ENCODE assay signal across 13 cellular contexts in the genomic region with DNA sequence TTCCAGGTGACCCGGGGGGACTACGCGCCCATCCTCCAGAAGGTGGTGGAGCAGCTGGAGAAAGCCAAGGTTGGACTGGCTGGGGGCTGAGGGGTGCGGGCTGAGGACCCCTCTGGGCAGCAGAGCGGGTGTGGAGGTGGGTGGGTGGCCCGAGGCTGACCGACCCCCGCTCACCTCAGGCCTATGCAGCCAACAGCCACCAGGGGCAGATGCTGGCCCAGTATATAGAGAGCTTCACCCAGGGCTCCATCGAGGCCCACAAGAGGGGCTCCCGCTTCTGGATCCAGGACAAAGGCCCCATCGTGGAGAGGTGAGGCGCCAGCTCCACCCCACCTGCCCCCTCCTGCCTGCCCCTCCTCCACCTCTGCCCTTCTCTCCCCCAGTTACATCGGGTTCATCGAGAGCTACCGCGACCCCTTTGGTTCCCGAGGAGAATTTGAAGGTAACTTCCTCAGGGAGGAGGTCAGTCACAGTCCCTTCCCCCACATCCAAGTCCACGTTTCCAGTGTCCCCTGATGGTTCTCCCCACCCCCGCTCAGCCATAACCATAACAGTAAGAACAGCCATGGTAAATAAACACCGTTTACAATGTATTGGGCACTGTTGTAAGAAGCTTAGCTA. TPM values are rescaled to one million over a fixed set of nuclear protein-coding genes. Genes with fewer than 3 reads are reported as not detected.
DNase-seq lines count a peak whose midpoint lies in the region; ATAC-seq and TF ChIP-seq lines count a peak whose summit lies in the region.
"Had no signal": no experiment of that assay in that cellular context is flagged by ENCODE, and none has a peak within 500 bp of the region (broad histone marks: within the 10 kb centered on the region; RNA-seq: fewer than 3 reads in every experiment).

No MANE protein-coding gene starts in this region.

- H3K27ac ChIP-seq in HEK293 (ENCODE audit: extremely low read depth, low read depth, low read length) (no peak overlapping the region), right lobe of liver (no peak overlapping the region)

- POLR2A ChIA-PET in HEK293 (lab: Yijun Ruan, JAX): interaction anchor here (0.6 to 2.3 kb wide), 5 partner anchors 17 to 1544 kb away, joined by 3 to 8 read pairs (median 5); partner anchors contain the start of genes ACTN3, PELI3 and ZDHHC24
- POLR2A ChIA-PET in activated B cell treated with CpG ODN at 0.5 μM for 24 hours (lab: Charles Lee): interaction anchor here (0.7 to 1.1 kb wide), 2 partner anchors 52 to 354 kb away, joined by 3 to 5 read pairs; partner anchors contain the start of gene MRPL11

- no peak for TF ChIP-seq POLR2A in right lobe of liver (IDR thresholded peaks at IDR 0.05)

- intact Hi-C loops in activated B cell treated with CpG ODN at 0.5 μM for 24 hours (cut with micrococcal nuclease): no loop called here
- intact Hi-C loops in right lobe of liver (cut with DNase I): no loop called here

- H3K9me3 Mint-ChIP-seq in activated B cell treated with CpG ODN at 0.5 μM for 24 hours: no peaks in the 10 kb centered on the region
- H3K9me3 Mint-ChIP-seq: CD4-positive, alpha-beta T cell; dendritic cell treated with granulocyte-macrophage colony-stimulating factor and Interleukin-4, amounts not matched to agents 40 ng/mL and 50 ng/mL, for 4 days; naive thymus-derived CD8-positive, alpha-beta T cell; stimulated activated naive CD8-positive, alpha-beta T cell treated with anti-CD3 and anti-CD28 coated beads, Interleukin-15, Interleukin-2, amounts not matched to agents 100 ng/mL and 50 ng/mL, for 24 hours had no signal

- H3K4me1 Mint-ChIP-seq in activated B cell treated with CpG ODN at 0.5 μM for 24 hours: no peaks in the 10 kb centered on the region

- H3K4me1 ChIP-seq in HEK293 (ENCODE audit: control insufficient read depth, insufficient read depth, low read length): no peaks in the 10 kb centered on the region
- H3K4me1 ChIP-seq in right lobe of liver: no peaks in the 10 kb centered on the region

- H3K9me3 ChIP-seq in HEK293 (ENCODE audit: control insufficient read depth, insufficient read depth, low read depth, low read length) (no peaks in the 10 kb centered on the region), right lobe of liver (no peaks in the 10 kb centered on the region)

- H3K36me3 ChIP-seq in HEK293 (ENCODE audit: control insufficient read depth in 2 of 2, insufficient read depth in 1 of 2, low read length in 2 of 2) (peaks cover 0 to 69% of the 10 kb centered on the region in 2 experiments; a peak in 2 of 3 replicates), right lobe of liver (peaks cover 0 to 18% (median 5%) of the 10 kb centered on the region in 4 donors)

- H3K36me3 Mint-ChIP-seq in activated B cell treated with CpG ODN at 0.5 μM for 24 hours (ENCODE audit: low read depth): peaks cover 60% of the 10 kb centered on the region

- CTCF ChIA-PET in HEK293 (lab: Yijun Ruan, JAX): interaction anchor here (0.6 to 0.9 kb wide), 5 partner anchors 10 to 186 kb away, joined by 3 to 6 read pairs (median 3); partner anchors contain the start of gene RBM4B
- CTCF ChIA-PET in activated B cell treated with CpG ODN at 0.5 μM for 24 hours (lab: Charles Lee): interaction anchor here (1.4 kb wide), 1 partner anchor 13 kb away, joined by 3 read pairs; no protein-coding TSS in a partner anchor

- TF ChIP-seq CTCF in AG10803 (conservative IDR thresholded peaks at IDR 0.05; ENCODE audit: low read length) (peak; percentile 37), HEK293 (tag by site-specific recombination; IDR thresholded peaks at IDR 0.05) (0 out of 2 replicates have a peak, but pooled peaks have one; percentile 22), activated B cell treated with CpG ODN at 0.5 μM for 24 hours (IDR thresholded peaks at IDR 0.05) (no peak), right lobe of liver (IDR thresholded peaks at IDR 0.05) (peak in 3 of 4 donors; percentile 4 to 19 (median 11))

- no peak overlapping the region for H3K4me3 ChIP-seq in AG10803 (ENCODE audit: low read length)
- no peak overlapping the region for H3K4me3 ChIP-seq in HEK293 (ENCODE audit: low read depth, low read length)
- H3K4me3 ChIP-seq in right lobe of liver: no peak overlapping the region

- no peaks in the 10 kb centered on the region for H3K27me3 ChIP-seq in right lobe of liver

- 79% methylated on average over 5 of the region's 20 CpGs for WGBS in right lobe of liver (ENCODE audit: insufficient coverage, low coverage, low lambda C conversion rate, missing lambda C conversion rate)

- H3K27me3 Mint-ChIP-seq in activated B cell treated with CpG ODN at 0.5 μM for 24 hours: no peaks in the 10 kb centered on the region
- H3K27me3 Mint-ChIP-seq: CD4-positive, alpha-beta T cell; dendritic cell treated with granulocyte-macrophage colony-stimulating factor and Interleukin-4, amounts not matched to agents 40 ng/mL and 50 ng/mL, for 4 days; naive thymus-derived CD8-positive, alpha-beta T cell; stimulated activated naive CD8-positive, alpha-beta T cell treated with anti-CD3 and anti-CD28 coated beads, Interleukin-15, Interleukin-2, amounts not matched to agents 100 ng/mL and 50 ng/mL, for 24 hours had no signal

- H3K27ac Mint-ChIP-seq in activated B cell treated with CpG ODN at 0.5 μM for 24 hours: no peak overlapping the region
- H3K27ac Mint-ChIP-seq: CD4-positive, alpha-beta T cell; dendritic cell treated with granulocyte-macrophage colony-stimulating factor and Interleukin-4, amounts not matched to agents 40 ng/mL and 50 ng/mL, for 4 days; naive thymus-derived CD8-positive, alpha-beta T cell; stimulated activated naive CD8-positive, alpha-beta T cell treated with anti-CD3 and anti-CD28 coated beads, Interleukin-15, Interleukin-2, amounts not matched to agents 100 ng/mL and 50 ng/mL, for 24 hours had no signal

- DNase-seq in AG10803 (ENCODE audit: low read depth): no peak
- no peak for DNase-seq in activated B cell treated with CpG ODN at 0.5 μM for 24 hours
- no peak for DNase-seq in right lobe of liver
- DNase-seq in NCI-H1417 (lab: John Stamatoyannopoulos, UW): no peak
- no peak for DNase-seq in globus pallidus (ENCODE audit: low spot score)
- DNase-seq in NCI-H748 (lab: John Stamatoyannopoulos, UW; ENCODE audit: unreplicated experiment): no peak
- DNase-seq: CD4-positive, alpha-beta T cell; HCEC 1CT had no signal

- no peak overlapping the region for H3K4me3 Mint-ChIP-seq in activated B cell treated with CpG ODN at 0.5 μM for 24 hours
- H3K4me3 Mint-ChIP-seq: CD4-positive, alpha-beta T cell; dendritic cell treated with granulocyte-macrophage colony-stimulating factor and Interleukin-4, amounts not matched to agents 40 ng/mL and 50 ng/mL, for 4 days; naive thymus-derived CD8-positive, alpha-beta T cell; stimulated activated naive CD8-positive, alpha-beta T cell treated with anti-CD3 and anti-CD28 coated beads, Interleukin-15, Interleukin-2, amounts not matched to agents 100 ng/mL and 50 ng/mL, for 24 hours had no signal

- peak; percentile 31 for ATAC-seq in activated B cell treated with CpG ODN at 0.5 μM for 24 hours (ENCODE audit: low read depth)
- ATAC-seq in right lobe of liver: peak in 1 of 4 donors; percentile 25
- ATAC-seq in GM21737 (IDR thresholded peaks at IDR 0.05; ENCODE audit: unreplicated experiment): no peak
- ATAC-seq: naive thymus-derived CD8-positive, alpha-beta T cell had no signal

TF ChIP-seq in HEK293, 187 proteins besides CTCF, POLR2A, EP300 and RAD21 (continues in another document):
- no peak for TF ChIP-seq ZNF391 (tag by site-specific recombination; IDR thresholded peaks at IDR 0.05; ENCODE audit: borderline replicate concordance, low read depth)
- TF ChIP-seq YY2 (tag by site-specific recombination; IDR thresholded peaks at IDR 0.05): no peak
- TF ChIP-seq, protein P1, sequence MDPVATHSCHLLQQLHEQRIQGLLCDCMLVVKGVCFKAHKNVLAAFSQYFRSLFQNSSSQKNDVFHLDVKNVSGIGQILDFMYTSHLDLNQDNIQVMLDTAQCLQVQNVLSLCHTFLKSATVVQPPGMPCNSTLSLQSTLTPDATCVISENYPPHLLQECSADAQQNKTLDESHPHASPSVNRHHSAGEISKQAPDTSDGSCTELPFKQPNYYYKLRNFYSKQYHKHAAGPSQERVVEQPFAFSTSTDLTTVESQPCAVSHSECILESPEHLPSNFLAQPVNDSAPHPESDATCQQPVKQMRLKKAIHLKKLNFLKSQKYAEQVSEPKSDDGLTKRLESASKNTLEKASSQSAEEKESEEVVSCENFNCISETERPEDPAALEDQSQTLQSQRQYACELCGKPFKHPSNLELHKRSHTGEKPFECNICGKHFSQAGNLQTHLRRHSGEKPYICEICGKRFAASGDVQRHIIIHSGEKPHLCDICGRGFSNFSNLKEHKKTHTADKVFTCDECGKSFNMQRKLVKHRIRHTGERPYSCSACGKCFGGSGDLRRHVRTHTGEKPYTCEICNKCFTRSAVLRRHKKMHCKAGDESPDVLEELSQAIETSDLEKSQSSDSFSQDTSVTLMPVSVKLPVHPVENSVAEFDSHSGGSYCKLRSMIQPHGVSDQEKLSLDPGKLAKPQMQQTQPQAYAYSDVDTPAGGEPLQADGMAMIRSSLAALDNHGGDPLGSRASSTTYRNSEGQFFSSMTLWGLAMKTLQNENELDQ (tag by site-specific recombination; IDR thresholded peaks at IDR 0.05; ENCODE audit: low read depth): no peak
- TF ChIP-seq GFI1B (tag by site-specific recombination; IDR thresholded peaks at IDR 0.05): no peak
- TF ChIP-seq MZF1 (tag by site-specific recombination; IDR thresholded peaks at IDR 0.05; ENCODE audit: borderline replicate concordance): no peak
- TF ChIP-seq ZNF426 (tag by site-specific recombination; IDR thresholded peaks at IDR 0.05): no peak
- no peak for TF ChIP-seq ZNF37A (tag by site-specific recombination; IDR thresholded peaks at IDR 0.05)

RNA-seq across cellular contexts. Expression of gene DPP3, which starts 11.2 kb away (rescaled TPM):
- 62.2 and 63.3 TPM in 2 replicates for total RNA-seq in activated B cell treated with CpG ODN at 0.5 μM for 24 hours
- total RNA-seq in right lobe of liver: 10 to 100 TPM; 18.0 to 25.6 (median 22.0) TPM

RNA-seq across cellular contexts. Expression of gene BBS1, which starts 19.0 kb away (rescaled TPM):
- total RNA-seq in activated B cell treated with CpG ODN at 0.5 μM for 24 hours (30.5 and 38.8 TPM in 2 replicates), right lobe of liver (10 to 100 TPM in 4 of 6 experiments, 1 to 10 TPM in 2; 6.2 to 18.1 (median 11.2) TPM)

RNA-seq across cellular contexts. Expression of gene PELI3, which starts 24.7 kb away (rescaled TPM):
- total RNA-seq in activated B cell treated with CpG ODN at 0.5 μM for 24 hours (8.5 and 9.1 TPM in 2 replicates), right lobe of liver (1 to 10 TPM; 2.0 to 5.3 (median 3.2) TPM)

RNA-seq across cellular contexts. Expression of gene MRPL11, which starts 52.8 kb away (rescaled TPM):
- total RNA-seq in activated B cell treated with CpG ODN at 0.5 μM for 24 hours (62.6 and 74.3 TPM in 2 replicates), right lobe of liver (10 to 100 TPM; 17.6 to 34.1 (median 28.6) TPM)

RNA-seq across cellular contexts. Expression of gene ZDHHC24, which starts 54.4 kb away (rescaled TPM):
- total RNA-seq in activated B cell treated with CpG ODN at 0.5 μM for 24 hours: 14.6 and 19.0 TPM in 2 replicates
- 10 to 100 TPM in 1 of 6 experiments, 1 to 10 TPM in 5; 3.6 to 15.5 (median 5.8) TPM for total RNA-seq in right lobe of liver
